Comparison of ENCODE assay signal across 14 cellular contexts in the genomic region with DNA sequence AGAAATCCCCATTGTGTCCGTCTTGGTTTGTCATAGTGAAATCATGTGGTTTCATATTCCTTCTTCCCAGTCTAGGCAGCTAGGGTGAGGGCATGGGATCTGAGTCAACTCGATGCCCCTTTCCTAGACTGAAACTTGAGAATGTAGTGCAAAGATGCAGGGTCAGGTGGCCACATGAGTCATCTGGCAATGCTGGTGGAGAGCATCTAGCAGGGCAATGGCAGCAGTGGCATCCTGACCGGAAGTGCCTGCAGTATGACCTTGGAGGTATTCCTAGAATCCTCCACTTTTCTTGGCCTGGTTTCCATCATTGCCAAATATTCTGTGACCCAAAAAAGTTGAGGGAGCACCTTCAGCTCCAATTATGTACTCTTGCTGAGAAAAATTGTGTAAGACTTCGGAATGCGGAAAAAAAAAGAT. TPM values are rescaled to one million over a fixed set of nuclear protein-coding genes. Genes with fewer than 3 reads are reported as not detected.
DNase-seq lines count a peak whose midpoint lies in the region; ATAC-seq and TF ChIP-seq lines count a peak whose summit lies in the region.
"Had no signal": no experiment of that assay in that cellular context is flagged by ENCODE, and none has a peak within 500 bp of the region (broad histone marks: within the 10 kb centered on the region; RNA-seq: fewer than 3 reads in every experiment).

No MANE protein-coding gene starts in this region.

- no peaks in the 10 kb centered on the region for H3K9me3 Mint-ChIP-seq in effector memory CD8-positive, alpha-beta T cell
- H3K9me3 Mint-ChIP-seq: dendritic cell treated with granulocyte-macrophage colony-stimulating factor and Interleukin-4, amounts not matched to agents 40 ng/mL and 50 ng/mL, for 4 days had no signal

- intact Hi-C loops in PC-9 (cut with micrococcal nuclease; ENCODE audit: unreplicated experiment) (loop anchor here (1.0 to 10.0 kb wide), 2 partner anchors 19 to 1843 kb away; no protein-coding TSS in a partner anchor), psoas muscle (cut with DNase I) (no loop called here)

- no peaks in the 10 kb centered on the region for H3K4me1 Mint-ChIP-seq in effector memory CD8-positive, alpha-beta T cell (ENCODE audit: low read depth in 2 of 2)
- H3K4me1 Mint-ChIP-seq: memory B cell had no signal

- H3K9me3 ChIP-seq in PC-9 (ENCODE audit: insufficient read depth, low read depth) (0 out of 2 replicates have a peak, but pooled peaks cover 6% of the 10 kb centered on the region), psoas muscle (no peaks in the 10 kb centered on the region)
- H3K9me3 ChIP-seq: upper lobe of right lung had no signal

- in situ Hi-C loops in G401 (cut with HindIII; ENCODE audit: low sequenced_read_pairs) = no loop called here

- H3K27ac ChIP-seq in PC-9 (peak overlapping the region; percentile 90), epithelial cell of prostate (peak overlapping the region; percentile 69), psoas muscle (no peak overlapping the region)
- H3K27ac ChIP-seq: upper lobe of right lung had no signal

- no peaks in the 10 kb centered on the region for H4K20me1 ChIP-seq in PC-9 (ENCODE audit: insufficient read depth)

- no peak overlapping the region for H3K27ac Mint-ChIP-seq in effector memory CD8-positive, alpha-beta T cell
- H3K27ac Mint-ChIP-seq: dendritic cell treated with granulocyte-macrophage colony-stimulating factor and Interleukin-4, amounts not matched to agents 40 ng/mL and 50 ng/mL, for 4 days; memory B cell had no signal

- H3K4me3 Mint-ChIP-seq in effector memory CD8-positive, alpha-beta T cell = no peak overlapping the region
- H3K4me3 Mint-ChIP-seq: dendritic cell treated with granulocyte-macrophage colony-stimulating factor and Interleukin-4, amounts not matched to agents 40 ng/mL and 50 ng/mL, for 4 days; memory B cell had no signal

- no TSS peak for BruUV-seq in PC-9 (replicated peaks; lab: Mats Ljungman, UMichigan)

- peak overlapping the region; percentile 51 for H3K4me2 ChIP-seq in PC-9

- H3K36me3 ChIP-seq in PC-9 (ENCODE audit: low read depth) = no peaks in the 10 kb centered on the region
- H3K36me3 ChIP-seq in psoas muscle (ENCODE audit: insufficient read depth in 1 of 2, low read depth in 1 of 2) = no peaks in the 10 kb centered on the region
- H3K36me3 ChIP-seq: upper lobe of right lung had no signal

- H3K36me3 Mint-ChIP-seq in effector memory CD8-positive, alpha-beta T cell (ENCODE audit: insufficient read depth) = no peaks in the 10 kb centered on the region
- H3K36me3 Mint-ChIP-seq: memory B cell had no signal

- ATAC-seq in psoas muscle = peak; percentile 35 to 73 (median 71)
- ATAC-seq in effector memory CD8-positive, alpha-beta T cell (replicated peaks) = no peak
- ATAC-seq: upper lobe of right lung had no signal

- POLR2A ChIA-PET in PC-9 (lab: Charles Lee; ENCODE audit: unreplicated experiment) = no interaction called here

- 43 to 66% (median 58%) methylated on average over 5 of the region's 5 CpGs for whole genome bisulfite sequencing in psoas muscle, 3 donors

- H3K79me2 ChIP-seq in PC-9 (ENCODE audit: low read depth) = no peaks in the 10 kb centered on the region

- H3F3A ChIP-seq in PC-9 (ENCODE audit: insufficient read depth, low read depth) = peaks cover 26% of the 10 kb centered on the region

- CTCF ChIA-PET in PC-9 (lab: Charles Lee) = interaction anchor here (1.6 kb wide), 1 partner anchor 12 kb away, joined by 6 read pairs; no protein-coding TSS in a partner anchor

- no peak overlapping the region for H2AFZ ChIP-seq in PC-9

- H3K27me3 ChIP-seq in PC-9 (ENCODE audit: insufficient read depth, low read depth) (no peaks in the 10 kb centered on the region), psoas muscle (ENCODE audit: insufficient read depth in 3 of 3, low read length in 2 of 3) (no peaks in the 10 kb centered on the region)
- H3K27me3 ChIP-seq: upper lobe of right lung had no signal

- H3K4me3 ChIP-seq in PC-9 = no peak overlapping the region
- H3K4me3 ChIP-seq in psoas muscle = no peak overlapping the region
- H3K4me3 ChIP-seq: upper lobe of right lung had no signal

- H3K27me3 Mint-ChIP-seq in effector memory CD8-positive, alpha-beta T cell = peaks cover 0 to 5% of the 10 kb centered on the region in 2 donors
- H3K27me3 Mint-ChIP-seq: dendritic cell treated with granulocyte-macrophage colony-stimulating factor and Interleukin-4, amounts not matched to agents 40 ng/mL and 50 ng/mL, for 4 days had no signal

- H3K4me1 ChIP-seq in PC-9 (replicated peaks; ENCODE audit: insufficient read depth) (peaks cover 36% of the 10 kb centered on the region), psoas muscle (no peaks in the 10 kb centered on the region)
- H3K4me1 ChIP-seq: upper lobe of right lung had no signal

- DNase-seq in GM03348 (ENCODE audit: low spot score) (peak; percentile 44), PC-9 (peak; percentile 87 to 94), epithelial cell of prostate (ENCODE audit: low read depth, low spot score) (peak; percentile 97), psoas muscle (no peak), DMS79 (lab: John Stamatoyannopoulos, UW) (no peak), G401 (ENCODE audit: low spot score) (no peak), LoVo (ENCODE audit: low spot score) (no peak)
- no peak for DNase-seq in effector memory CD8-positive, alpha-beta T cell
- DNase-seq: activated CD8-positive, alpha-beta memory T cell treated with anti-CD3 and anti-CD28 coated beads, Interleukin-2, amount 50 U/mL, for 48 hours; NCI-H2029; stimulated activated CD4-positive, alpha-beta T cell treated with anti-CD3 and anti-CD28 coated beads, Interleukin-4, amount 100 ng/mL, for 4 hours; upper lobe of right lung had no signal

- no peaks in the 10 kb centered on the region for H3K9me2 ChIP-seq in PC-9 (ENCODE audit: insufficient read depth)

- TF ChIP-seq CTCF in PC-9 (conservative IDR thresholded peaks at IDR 0.05) (no peak), psoas muscle (IDR thresholded peaks at IDR 0.05) (no peak)

RNA-seq across cellular contexts. Expression of gene TMEM184C, which starts 39.1 kb away (rescaled TPM):
- 29.1 and 40.4 TPM in 2 replicates for total RNA-seq in PC-9 (2021)
- 10 to 100 TPM; 16.7 to 23.9 (median 20.0) TPM for total RNA-seq in psoas muscle
- 10 to 100 TPM; 12.3 to 40.4 (median 15.7) TPM for polyA plus RNA-seq in psoas muscle
- 19.4 and 20.3 TPM in 2 replicates for total RNA-seq in G401 (2014; rRNA removed; shearing (Covaris generic))

Comparison
In these comparisons a context has a peak if more than half of its experiments do, and no peak if none do; other contexts are left out.
1. DNase-seq: peak in GM03348 (single experiment), PC-9 (2 of 2) and epithelial cell of prostate (single experiment); none in psoas muscle (0 of 2), effector memory CD8-positive, alpha-beta T cell (0 of 3), DMS79 (single experiment), G401 (single experiment) and LoVo (single experiment).